22 cellular contexts compared by ENCODE assay signal in the genomic region with DNA sequence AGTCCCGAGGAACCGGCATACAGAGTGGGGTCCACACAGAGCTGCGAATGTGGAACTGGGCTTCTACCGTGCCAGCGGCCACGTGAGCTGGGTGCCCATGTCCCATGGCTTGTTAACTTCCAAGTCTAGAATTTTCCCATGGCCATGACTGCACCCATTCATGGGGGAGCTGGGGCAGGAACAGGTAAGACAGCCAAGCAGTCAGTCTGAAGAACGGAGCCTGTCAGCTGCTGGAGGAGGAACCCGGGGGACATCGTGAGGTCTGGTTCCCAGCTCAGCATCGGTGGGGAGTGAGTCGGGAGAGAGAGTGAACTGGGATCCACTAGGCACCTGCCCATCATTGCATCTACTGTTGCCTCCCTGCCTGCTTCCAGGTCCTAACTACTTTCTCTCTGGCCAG.
"Had no signal": no experiment of that assay in that cellular context is flagged by ENCODE, and none has a peak within 500 bp of the region (broad histone marks: within the 10 kb centered on the region; RNA-seq: fewer than 3 reads in every experiment).

No MANE protein-coding gene starts in this region.

- H3K9me3 ChIP-seq: heart right ventricle, left lung, ovary, prostate gland, spleen, thyroid gland had no signal

- H3K27me3 ChIP-seq: left lung, ovary, thyroid gland had no signal

- H3K27ac ChIP-seq: heart right ventricle, left lung, ovary, prostate gland, spleen, thyroid gland had no signal

- H3K4me3 ChIP-seq: heart right ventricle, left lung, ovary, prostate gland, spleen, thyroid gland had no signal

- H3K27ac Mint-ChIP-seq: activated B cell treated with CpG ODN at 0.5 μM for 24 hours; activated naive CD8-positive, alpha-beta T cell; mesothelial cell of epicardium had no signal

- DNase-seq: activated B cell treated with CpG ODN at 0.5 μM for 24 hours; activated CD4-positive, alpha-beta T cell treated with anti-CD3 and anti-CD28 coated beads for 4 hours; activated naive CD4-positive, alpha-beta T cell; activated T-cell treated with anti-CD3 and anti-CD28 coated beads, Interleukin-2, amount 50 U/mL, for 72 hours; central memory CD4-positive, alpha-beta T cell; dermis blood vessel endothelial cell; effector CD8-positive, alpha-beta T cell; erythroblast; foreskin fibroblast; heart right ventricle; kidney; left lung; naive thymus-derived CD8-positive, alpha-beta T cell; ovary; spleen; stimulated activated CD4-positive, alpha-beta T cell treated with anti-CD3 and anti-CD28 coated beads, Interleukin-4, amount 100 ng/mL, for 1 hour; stimulated activated naive CD4-positive, alpha-beta T cell treated with Interleukin-2 at 50 U/mL for 16 hours; substantia nigra had no signal

- H3K9me3 Mint-ChIP-seq: activated B cell treated with CpG ODN at 0.5 μM for 24 hours; activated T-cell treated with anti-CD3 and anti-CD28 coated beads, Interleukin-2, amount 50 U/mL, for 72 hours; naive thymus-derived CD8-positive, alpha-beta T cell had no signal

- H3K4me3 Mint-ChIP-seq: activated B cell treated with CpG ODN at 0.5 μM for 24 hours, mesothelial cell of epicardium had no signal

- ATAC-seq: heart right ventricle; naive thymus-derived CD8-positive, alpha-beta T cell had no signal

- H3K36me3 ChIP-seq: heart right ventricle, left lung, ovary, prostate gland, spleen, thyroid gland had no signal

- H3K36me3 Mint-ChIP-seq: mesothelial cell of epicardium had no signal
